ENCODE assay signal across 27 cellular contexts in genomic region chr14:79180656-79181055, GRCh38.
"Had no signal": no experiment of that assay in that cellular context is flagged by ENCODE, and none has a peak within 500 bp of the region (broad histone marks: within the 10 kb centered on the region; RNA-seq: fewer than 3 reads in every experiment).

No MANE protein-coding gene starts in this region.

- H3K4me3 ChIP-seq: stomach, suprapubic skin, testis, thoracic aorta, thyroid gland, tibial artery, tibial nerve, transverse colon, upper lobe of left lung, upper lobe of right lung, uterus, vagina had no signal

- ATAC-seq: stimulated activated effector memory CD8-positive, alpha-beta T cell treated with anti-CD3 and anti-CD28 coated beads, Interleukin-12 subunit alpha, Interleukin-12 subunit beta, amount 100 ng/mL, for 72 hours; stimulated activated memory B cell treated with anti-CD40 and anti-IgM and Interleukin-4, amounts not matched to agents 10 μg/mL and 1 μg/mL and 100 μg/mL, for 72 hours; stimulated activated naive B cell treated with anti-CD40 and anti-IgM and Interleukin-4, amounts not matched to agents 10 μg/mL and 1 μg/mL and 100 μg/mL, for 72 hours; stimulated activated naive CD8-positive, alpha-beta T cell treated with anti-CD3 and anti-CD28 coated beads, Interleukin-15, amount 100 ng/mL, for 72 hours; stimulated activated naive CD8-positive, alpha-beta T cell treated with anti-CD3 and anti-CD28 coated beads, Interleukin-15, Interleukin-2, amounts not matched to agents 100 U/mL and 50 U/mL, for 24 hours; upper lobe of right lung had no signal

- H3K9me3 ChIP-seq: stomach, suprapubic skin, testis, thoracic aorta, thyroid gland, tibial artery, tibial nerve, transverse colon, upper lobe of left lung, upper lobe of right lung, uterus, vagina had no signal

- DNase-seq: stimulated activated CD4-positive, alpha-beta T cell treated with anti-CD3 and anti-CD28 coated beads, Interleukin-2, amount 100 ng/mL, for 48 hours; stimulated activated CD4-positive, alpha-beta T cell treated with anti-CD3 and anti-CD28 coated beads, Interleukin-4, amount 100 ng/mL, for 1 hour; stimulated activated CD4-positive, alpha-beta T cell treated with anti-CD3 and anti-CD28 coated beads, Interleukin-4, amount 100 ng/mL, for 24 hours; stimulated activated CD4-positive, alpha-beta T cell treated with anti-CD3 and anti-CD28 coated beads, Interleukin-4, amount 100 ng/mL, for 4 hours; stimulated activated CD8-positive, alpha-beta memory T cell treated with anti-CD3 and anti-CD28 coated beads, Interleukin-4, amount 100 ng/mL, for 48 hours; stimulated activated naive B cell treated with anti-CD40 and anti-IgM and Interleukin-4, amounts not matched to agents 10 μg/mL and 1 μg/mL and 100 μg/mL, for 72 hours; stimulated activated naive CD4-positive, alpha-beta T cell; stimulated activated naive CD4-positive, alpha-beta T cell treated with Interleukin-2 at 50 U/mL for 16 hours; stimulated activated naive CD8-positive, alpha-beta T cell treated with anti-CD3 and anti-CD28 coated beads, Interleukin-15, amount 100 ng/mL, for 72 hours; stimulated activated naive CD8-positive, alpha-beta T cell treated with anti-CD3 and anti-CD28 coated beads, Interleukin-15, Interleukin-2, amounts not matched to agents 100 U/mL and 50 U/mL, for 24 hours; stomach; substantia nigra; testis; thyroid gland; tibial artery; transverse colon; trophoblast cell; upper lobe of left lung; upper lobe of right lung; uterus had no signal

- H3K27ac ChIP-seq: stomach, suprapubic skin, testis, thoracic aorta, thyroid gland, tibial artery, tibial nerve, transverse colon, upper lobe of left lung, upper lobe of right lung, uterus, vagina had no signal

- FAIRE-seq: urothelium cell line had no signal

- H3K27me3 ChIP-seq: stomach, suprapubic skin, testis, thyroid gland, tibial nerve, transverse colon, upper lobe of left lung, upper lobe of right lung, uterus, vagina had no signal

- H3K36me3 ChIP-seq: stomach, suprapubic skin, thoracic aorta, thyroid gland, tibial artery, tibial nerve, transverse colon, upper lobe of left lung, upper lobe of right lung, uterus, vagina had no signal

- H3K4me1 ChIP-seq: stomach, suprapubic skin, testis, thyroid gland, tibial artery, tibial nerve, transverse colon, upper lobe of left lung, upper lobe of right lung, uterus, vagina had no signal
